23 cellular contexts compared by ENCODE assay signal in the genomic region with DNA sequence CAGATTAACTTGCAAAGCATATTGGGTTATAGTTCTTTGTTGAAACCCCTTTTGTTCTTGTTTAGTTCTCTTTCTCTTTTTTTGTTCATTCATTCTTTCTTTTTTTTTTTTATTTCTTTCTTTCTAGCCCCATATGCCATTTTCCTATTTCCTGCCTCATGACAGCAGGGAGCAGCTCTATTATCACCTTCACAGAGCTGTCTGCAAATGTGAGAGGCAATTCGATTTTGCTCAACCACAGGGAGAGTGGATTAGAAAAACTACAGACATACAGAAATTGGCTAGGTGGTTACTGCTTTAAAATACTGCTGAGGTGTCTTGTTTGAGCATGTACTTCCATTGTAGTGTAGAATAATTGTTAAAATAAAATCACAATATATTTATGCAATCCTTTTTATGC. TPM values are rescaled to one million over a fixed set of nuclear protein-coding genes. Genes with fewer than 3 reads are reported as not detected.
"Had no signal": no experiment of that assay in that cellular context is flagged by ENCODE, and none has a peak within 500 bp of the region (broad histone marks: within the 10 kb centered on the region; RNA-seq: fewer than 3 reads in every experiment).

No MANE protein-coding gene starts in this region.

- H3K27me3 Mint-ChIP-seq: activated CD4-positive, alpha-beta T cell treated with anti-CD3 and anti-CD28 coated beads, Interleukin-2, amount 10 ng/mL, durations not matched to agents 24 days and 14 days; activated naive CD8-positive, alpha-beta T cell treated with anti-CD3 and anti-CD28 coated beads for 36 hours; dendritic cell treated with granulocyte-macrophage colony-stimulating factor and Interleukin-4, amounts not matched to agents 40 ng/mL and 50 ng/mL, for 4 days; natural killer cell treated with Interleukin-12 subunit alpha and Interleukin-12 subunit beta and Interleukin-15 and Interleukin-18, amount 100 ng/mL, for 72 hours; stimulated activated naive CD8-positive, alpha-beta T cell treated with anti-CD3 and anti-CD28 coated beads, Interleukin-15, amount 100 ng/mL, for 72 hours; T-helper 17 cell had no signal

- H3K27ac Mint-ChIP-seq: activated CD4-positive, alpha-beta T cell treated with anti-CD3 and anti-CD28 coated beads, Interleukin-2, amount 10 ng/mL, durations not matched to agents 24 days and 14 days; activated CD8-positive, alpha-beta T cell treated with anti-CD3 and anti-CD28 coated beads, Interleukin-2, amount 10 ng/mL, durations not matched to agents 7 days and 5 days; activated naive CD8-positive, alpha-beta T cell treated with anti-CD3 and anti-CD28 coated beads for 36 hours; activated T-cell treated with anti-CD3 and anti-CD28 coated beads, Interleukin-2, amount 50 U/mL, for 72 hours; dendritic cell treated with granulocyte-macrophage colony-stimulating factor and Interleukin-4, amounts not matched to agents 40 ng/mL and 50 ng/mL, for 4 days; immature natural killer cell; natural killer cell treated with Interleukin-12 subunit alpha and Interleukin-12 subunit beta and Interleukin-15 and Interleukin-18, amount 100 ng/mL, for 72 hours; stimulated activated naive CD8-positive, alpha-beta T cell treated with anti-CD3 and anti-CD28 coated beads, Interleukin-15, amount 100 ng/mL, for 72 hours; T-helper 17 cell had no signal

- DNase-seq: activated CD4-positive, alpha-beta T cell treated with anti-CD3 and anti-CD28 coated beads, Interleukin-2, amount 10 ng/mL, durations not matched to agents 24 days and 14 days; activated CD4-positive, CD25-positive, alpha-beta regulatory T cell; activated CD8-positive, alpha-beta memory T cell treated with anti-CD3 and anti-CD28 coated beads, Interleukin-2, amount 50 U/mL, for 4 hours; activated CD8-positive, alpha-beta T cell treated with anti-CD3 and anti-CD28 coated beads, Interleukin-2, amount 10 ng/mL, durations not matched to agents 7 days and 5 days; activated gamma-delta T cell treated with Interleukin-2 at 50 U/mL for 16 hours; activated naive CD8-positive, alpha-beta T cell treated with anti-CD3 and anti-CD28 coated beads for 36 hours; activated T-cell treated with anti-CD3 and anti-CD28 coated beads, Interleukin-2, amount 50 U/mL, for 72 hours; amygdala; brain microvascular endothelial cell; cerebellar nuclear complex; effector memory CD4-positive, alpha-beta T cell; foreskin keratinocyte; head of caudate nucleus; immature natural killer cell; psoas muscle; stimulated activated naive CD8-positive, alpha-beta T cell treated with anti-CD3 and anti-CD28 coated beads, Interleukin-15, amount 100 ng/mL, for 72 hours; T-helper 17 cell; upper lobe of left lung had no signal

- ATAC-seq: activated CD8-positive, alpha-beta T cell treated with anti-CD3 and anti-CD28 coated beads, Interleukin-2, amount 10 ng/mL, durations not matched to agents 7 days and 5 days; activated T-cell treated with anti-CD3 and anti-CD28 coated beads, Interleukin-2, amount 50 U/mL, for 72 hours; foreskin keratinocyte; natural killer cell treated with Interleukin-12 subunit alpha and Interleukin-12 subunit beta and Interleukin-15 and Interleukin-18, amount 100 ng/mL, for 72 hours; psoas muscle; sciatic nerve; stimulated activated naive CD8-positive, alpha-beta T cell treated with anti-CD3 and anti-CD28 coated beads, Interleukin-15, amount 100 ng/mL, for 72 hours; T-helper 17 cell had no signal

- H3K4me1 ChIP-seq: foreskin keratinocyte, psoas muscle, upper lobe of left lung had no signal

- H3K4me1 Mint-ChIP-seq: activated naive CD8-positive, alpha-beta T cell treated with anti-CD3 and anti-CD28 coated beads for 36 hours; immature natural killer cell; stimulated activated naive CD8-positive, alpha-beta T cell treated with anti-CD3 and anti-CD28 coated beads, Interleukin-15, amount 100 ng/mL, for 72 hours; T-helper 17 cell had no signal

- H3K27ac ChIP-seq: brain microvascular endothelial cell, foreskin keratinocyte, psoas muscle, upper lobe of left lung had no signal

- H3K4me3 Mint-ChIP-seq: activated CD4-positive, alpha-beta T cell treated with anti-CD3 and anti-CD28 coated beads, Interleukin-2, amount 10 ng/mL, durations not matched to agents 24 days and 14 days; activated CD8-positive, alpha-beta T cell treated with anti-CD3 and anti-CD28 coated beads, Interleukin-2, amount 10 ng/mL, durations not matched to agents 7 days and 5 days; activated naive CD8-positive, alpha-beta T cell treated with anti-CD3 and anti-CD28 coated beads for 36 hours; activated T-cell treated with anti-CD3 and anti-CD28 coated beads, Interleukin-2, amount 50 U/mL, for 72 hours; dendritic cell treated with granulocyte-macrophage colony-stimulating factor and Interleukin-4, amounts not matched to agents 40 ng/mL and 50 ng/mL, for 4 days; immature natural killer cell; natural killer cell treated with Interleukin-12 subunit alpha and Interleukin-12 subunit beta and Interleukin-15 and Interleukin-18, amount 100 ng/mL, for 72 hours; stimulated activated naive CD8-positive, alpha-beta T cell treated with anti-CD3 and anti-CD28 coated beads, Interleukin-15, amount 100 ng/mL, for 72 hours; T-helper 17 cell had no signal

- H3K9me3 ChIP-seq: psoas muscle, upper lobe of left lung had no signal

- H3K36me3 ChIP-seq: brain microvascular endothelial cell had no signal

- H3K4me3 ChIP-seq: psoas muscle, upper lobe of left lung had no signal

- H3K27me3 ChIP-seq: brain microvascular endothelial cell, foreskin keratinocyte, upper lobe of left lung had no signal

- H3K9me3 Mint-ChIP-seq: activated CD4-positive, alpha-beta T cell treated with anti-CD3 and anti-CD28 coated beads, Interleukin-2, amount 10 ng/mL, durations not matched to agents 24 days and 14 days; activated naive CD8-positive, alpha-beta T cell treated with anti-CD3 and anti-CD28 coated beads for 36 hours; activated T-cell treated with anti-CD3 and anti-CD28 coated beads, Interleukin-2, amount 50 U/mL, for 72 hours; dendritic cell treated with granulocyte-macrophage colony-stimulating factor and Interleukin-4, amounts not matched to agents 40 ng/mL and 50 ng/mL, for 4 days; immature natural killer cell; natural killer cell treated with Interleukin-12 subunit alpha and Interleukin-12 subunit beta and Interleukin-15 and Interleukin-18, amount 100 ng/mL, for 72 hours; stimulated activated naive CD8-positive, alpha-beta T cell treated with anti-CD3 and anti-CD28 coated beads, Interleukin-15, amount 100 ng/mL, for 72 hours had no signal

RNA-seq across cellular contexts. Expression of a gene that starts 44.2 kb away (rescaled TPM):
- total RNA-seq: activated naive CD8-positive, alpha-beta T cell treated with anti-CD3 and anti-CD28 coated beads for 36 hours; foreskin keratinocyte; mesenteric fat pad; psoas muscle; sciatic nerve; T-helper 17 cell; upper lobe of left lung had no signal
- polyA plus RNA-seq: foreskin keratinocyte, immature natural killer cell, liver had no signal
